In the genomic region with DNA sequence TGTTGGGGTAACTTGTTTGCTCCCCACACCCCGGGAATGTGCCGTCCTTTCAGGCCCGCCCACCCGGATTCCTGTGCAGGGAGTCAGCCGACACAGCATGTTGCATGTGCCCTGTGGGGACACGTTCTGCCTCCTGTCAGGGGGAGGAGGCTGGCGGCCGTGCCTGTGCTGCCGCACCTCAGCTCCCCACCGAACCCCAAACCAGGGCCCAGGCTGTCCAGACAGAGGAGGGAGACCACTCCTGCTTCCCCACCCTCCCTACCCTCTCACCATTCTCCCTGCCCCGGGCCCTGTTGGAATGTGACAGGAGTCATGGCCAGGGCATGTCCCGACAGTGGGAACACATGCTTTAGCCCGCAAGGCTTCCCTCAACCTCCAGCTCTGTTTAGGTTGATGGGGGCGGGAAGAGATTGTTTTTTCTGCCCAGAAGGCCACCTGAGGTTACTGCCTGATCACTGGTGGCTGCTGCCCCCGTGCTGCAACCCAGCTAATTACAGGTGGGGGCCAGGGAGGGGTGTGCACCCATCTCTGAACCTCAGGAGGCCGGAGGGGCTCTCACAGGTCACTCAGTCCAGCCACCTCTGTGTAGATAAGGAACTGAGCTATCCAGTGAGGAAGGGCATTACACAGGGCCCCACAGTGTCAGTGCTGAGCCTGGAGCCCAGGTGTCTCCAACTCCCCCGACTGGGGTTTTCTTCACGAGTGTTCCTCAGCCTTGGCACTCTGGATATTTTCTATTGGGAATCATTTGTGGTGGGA, we compare ENCODE assay signal across 1 cellular context.
TF ChIP-seq lines count a peak whose summit lies in the region.

No MANE protein-coding gene starts in this region.

TF ChIP-seq in HepG2, 621 proteins besides CTCF, POLR2A, EP300 and RAD21 (continued from another document):
- TF ChIP-seq, protein P1, sequence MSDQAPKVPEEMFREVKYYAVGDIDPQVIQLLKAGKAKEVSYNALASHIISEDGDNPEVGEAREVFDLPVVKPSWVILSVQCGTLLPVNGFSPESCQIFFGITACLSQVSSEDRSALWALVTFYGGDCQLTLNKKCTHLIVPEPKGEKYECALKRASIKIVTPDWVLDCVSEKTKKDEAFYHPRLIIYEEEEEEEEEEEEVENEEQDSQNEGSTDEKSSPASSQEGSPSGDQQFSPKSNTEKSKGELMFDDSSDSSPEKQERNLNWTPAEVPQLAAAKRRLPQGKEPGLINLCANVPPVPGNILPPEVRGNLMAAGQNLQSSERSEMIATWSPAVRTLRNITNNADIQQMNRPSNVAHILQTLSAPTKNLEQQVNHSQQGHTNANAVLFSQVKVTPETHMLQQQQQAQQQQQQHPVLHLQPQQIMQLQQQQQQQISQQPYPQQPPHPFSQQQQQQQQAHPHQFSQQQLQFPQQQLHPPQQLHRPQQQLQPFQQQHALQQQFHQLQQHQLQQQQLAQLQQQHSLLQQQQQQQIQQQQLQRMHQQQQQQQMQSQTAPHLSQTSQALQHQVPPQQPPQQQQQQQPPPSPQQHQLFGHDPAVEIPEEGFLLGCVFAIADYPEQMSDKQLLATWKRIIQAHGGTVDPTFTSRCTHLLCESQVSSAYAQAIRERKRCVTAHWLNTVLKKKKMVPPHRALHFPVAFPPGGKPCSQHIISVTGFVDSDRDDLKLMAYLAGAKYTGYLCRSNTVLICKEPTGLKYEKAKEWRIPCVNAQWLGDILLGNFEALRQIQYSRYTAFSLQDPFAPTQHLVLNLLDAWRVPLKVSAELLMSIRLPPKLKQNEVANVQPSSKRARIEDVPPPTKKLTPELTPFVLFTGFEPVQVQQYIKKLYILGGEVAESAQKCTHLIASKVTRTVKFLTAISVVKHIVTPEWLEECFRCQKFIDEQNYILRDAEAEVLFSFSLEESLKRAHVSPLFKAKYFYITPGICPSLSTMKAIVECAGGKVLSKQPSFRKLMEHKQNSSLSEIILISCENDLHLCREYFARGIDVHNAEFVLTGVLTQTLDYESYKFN (CRISPR knock-in tag; conservative IDR thresholded peaks at IDR 0.05), result peak; percentile 61; the same call in 1 of the 2 replicates
- TF ChIP-seq NCOA1 (CRISPR knock-in tag; IDR thresholded peaks at IDR 0.05), result no peak
- TF ChIP-seq, protein P2, sequence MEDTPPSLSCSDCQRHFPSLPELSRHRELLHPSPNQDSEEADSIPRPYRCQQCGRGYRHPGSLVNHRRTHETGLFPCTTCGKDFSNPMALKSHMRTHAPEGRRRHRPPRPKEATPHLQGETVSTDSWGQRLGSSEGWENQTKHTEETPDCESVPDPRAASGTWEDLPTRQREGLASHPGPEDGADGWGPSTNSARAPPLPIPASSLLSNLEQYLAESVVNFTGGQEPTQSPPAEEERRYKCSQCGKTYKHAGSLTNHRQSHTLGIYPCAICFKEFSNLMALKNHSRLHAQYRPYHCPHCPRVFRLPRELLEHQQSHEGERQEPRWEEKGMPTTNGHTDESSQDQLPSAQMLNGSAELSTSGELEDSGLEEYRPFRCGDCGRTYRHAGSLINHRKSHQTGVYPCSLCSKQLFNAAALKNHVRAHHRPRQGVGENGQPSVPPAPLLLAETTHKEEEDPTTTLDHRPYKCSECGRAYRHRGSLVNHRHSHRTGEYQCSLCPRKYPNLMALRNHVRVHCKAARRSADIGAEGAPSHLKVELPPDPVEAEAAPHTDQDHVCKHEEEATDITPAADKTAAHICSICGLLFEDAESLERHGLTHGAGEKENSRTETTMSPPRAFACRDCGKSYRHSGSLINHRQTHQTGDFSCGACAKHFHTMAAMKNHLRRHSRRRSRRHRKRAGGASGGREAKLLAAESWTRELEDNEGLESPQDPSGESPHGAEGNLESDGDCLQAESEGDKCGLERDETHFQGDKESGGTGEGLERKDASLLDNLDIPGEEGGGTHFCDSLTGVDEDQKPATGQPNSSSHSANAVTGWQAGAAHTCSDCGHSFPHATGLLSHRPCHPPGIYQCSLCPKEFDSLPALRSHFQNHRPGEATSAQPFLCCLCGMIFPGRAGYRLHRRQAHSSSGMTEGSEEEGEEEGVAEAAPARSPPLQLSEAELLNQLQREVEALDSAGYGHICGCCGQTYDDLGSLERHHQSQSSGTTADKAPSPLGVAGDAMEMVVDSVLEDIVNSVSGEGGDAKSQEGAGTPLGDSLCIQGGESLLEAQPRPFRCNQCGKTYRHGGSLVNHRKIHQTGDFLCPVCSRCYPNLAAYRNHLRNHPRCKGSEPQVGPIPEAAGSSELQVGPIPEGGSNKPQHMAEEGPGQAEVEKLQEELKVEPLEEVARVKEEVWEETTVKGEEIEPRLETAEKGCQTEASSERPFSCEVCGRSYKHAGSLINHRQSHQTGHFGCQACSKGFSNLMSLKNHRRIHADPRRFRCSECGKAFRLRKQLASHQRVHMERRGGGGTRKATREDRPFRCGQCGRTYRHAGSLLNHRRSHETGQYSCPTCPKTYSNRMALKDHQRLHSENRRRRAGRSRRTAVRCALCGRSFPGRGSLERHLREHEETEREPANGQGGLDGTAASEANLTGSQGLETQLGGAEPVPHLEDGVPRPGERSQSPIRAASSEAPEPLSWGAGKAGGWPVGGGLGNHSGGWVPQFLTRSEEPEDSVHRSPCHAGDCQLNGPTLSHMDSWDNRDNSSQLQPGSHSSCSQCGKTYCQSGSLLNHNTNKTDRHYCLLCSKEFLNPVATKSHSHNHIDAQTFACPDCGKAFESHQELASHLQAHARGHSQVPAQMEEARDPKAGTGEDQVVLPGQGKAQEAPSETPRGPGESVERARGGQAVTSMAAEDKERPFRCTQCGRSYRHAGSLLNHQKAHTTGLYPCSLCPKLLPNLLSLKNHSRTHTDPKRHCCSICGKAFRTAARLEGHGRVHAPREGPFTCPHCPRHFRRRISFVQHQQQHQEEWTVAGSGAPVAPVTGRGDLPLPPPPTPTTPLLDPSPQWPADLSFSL (CRISPR knock-in tag; IDR thresholded peaks at IDR 0.05), result no peak
- TF ChIP-seq AGO1 (IDR thresholded peaks at IDR 0.05; ENCODE audit: low read depth, low read length, poor library complexity, severe bottlenecking), result peak; percentile 64
- no peak for TF ChIP-seq RFX3 (CRISPR knock-in tag; IDR thresholded peaks at IDR 0.05)
- peak; percentile 40 for TF ChIP-seq ZFY (CRISPR knock-in tag; IDR thresholded peaks at IDR 0.05)
- no peak; the same call in 1 of the 2 replicates for TF ChIP-seq ELF1 (CRISPR knock-in tag; IDR thresholded peaks at IDR 0.05)
- TF ChIP-seq MLLT10 (CRISPR knock-in tag; IDR thresholded peaks at IDR 0.05), result no peak
- peak; percentile 99 for TF ChIP-seq MIXL1 (CRISPR knock-in tag; IDR thresholded peaks at IDR 0.05)
- no peak for TF ChIP-seq ZNF709 (CRISPR knock-in tag; IDR thresholded peaks at IDR 0.05)
- no peak for TF ChIP-seq SRSF4 (IDR thresholded peaks at IDR 0.05; ENCODE audit: low read depth, low read length, poor library complexity, severe bottlenecking)
- TF ChIP-seq ZNF782 (CRISPR knock-in tag; IDR thresholded peaks at IDR 0.05; ENCODE audit: borderline replicate concordance), result no peak
